8 cellular contexts compared by ENCODE assay signal in genomic region chr7:5634107-5634950, GRCh38. TPM values are rescaled to one million over a fixed set of nuclear protein-coding genes. Genes with fewer than 3 reads are reported as not detected.
DNase-seq lines count a peak whose midpoint lies in the region; ATAC-seq and TF ChIP-seq lines count a peak whose summit lies in the region.

No MANE protein-coding gene starts in this region.

- no peaks in the 10 kb centered on the region for H3K79me2 ChIP-seq in PC-3 (ENCODE audit: low read length)

- H3K27ac Mint-ChIP-seq in mesothelial cell of epicardium: peak overlapping the region; percentile 97

- H3K36me3 ChIP-seq in uterus (no peaks in the 10 kb centered on the region), PC-3 (ENCODE audit: low read depth, low read length) (peaks cover 12% of the 10 kb centered on the region; the same call in 1 of the 2 replicates)

- CTCF ChIA-PET in HEK293T (lab: Yijun Ruan, JAX): no interaction called here
- CTCF ChIA-PET in PC-3 (lab: Charles Lee): no interaction called here

- no TSS peak for BruUV-seq in PC-3 (replicated peaks; lab: Mats Ljungman, UMichigan)

- H3F3A ChIP-seq in PC-3 (ENCODE audit: low read length, unreplicated experiment): no peaks in the 10 kb centered on the region

- peak; percentile 84 for DNase-seq in Right ventricle myocardium inferior (ENCODE audit: missing footprints)
- DNase-seq in cardiac septum (ENCODE audit: low spot score): no peak
- peak; percentile 58 for DNase-seq in dermis blood vessel endothelial cell
- peak in 1 of 2 experiments; percentile 51 for DNase-seq in mesothelial cell of epicardium (ENCODE audit: low spot score in 2 of 2, unreplicated experiment in 2 of 2)
- DNase-seq in uterus: peak; percentile 76 to 78
- DNase-seq in HEK293T (ENCODE audit: extremely low spot score): no peak
- no peak for DNase-seq in PC-3

- TF ChIP-seq CTCF in mesothelial cell of epicardium (IDR thresholded peaks at IDR 0.05; ENCODE audit: unreplicated experiment) (no peak), uterus (IDR thresholded peaks at IDR 0.05) (no peak), PC-3 (conservative IDR thresholded peaks at IDR 0.05; ENCODE audit: low read depth, low read length) (no peak)

- H2AFZ ChIP-seq in PC-3 (ENCODE audit: low read length): no peak overlapping the region

- peaks cover 57% of the 10 kb centered on the region for H3K4me1 Mint-ChIP-seq in mesothelial cell of epicardium

- intact Hi-C loops in Right ventricle myocardium inferior (cut with DNase I): loop anchor here (5.0 kb wide), 1 partner anchor 37 kb away; no protein-coding TSS in a partner anchor
- intact Hi-C loops in cardiac septum (cut with DNase I): no loop called here
- intact Hi-C loops in uterus (cut with DNase I; ENCODE audit: low total_unique reads): no loop called here
- intact Hi-C loops in PC-3 (cut with micrococcal nuclease): no loop called here

- no peaks in the 10 kb centered on the region for H4K20me1 ChIP-seq in PC-3 (ENCODE audit: low read length)

- no peaks in the 10 kb centered on the region for H3K9me2 ChIP-seq in PC-3 (replicated peaks; ENCODE audit: low read length)

- no peak overlapping the region for H3K9ac ChIP-seq in PC-3 (ENCODE audit: low read length)

- H3K9me3 ChIP-seq in uterus: no peaks in the 10 kb centered on the region
- no peaks in the 10 kb centered on the region for H3K9me3 ChIP-seq in PC-3 (ENCODE audit: low read length)

- H3K27me3 Mint-ChIP-seq in mesothelial cell of epicardium (ENCODE audit: low read depth): no peaks in the 10 kb centered on the region

- peak overlapping the region; percentile 71 to 75 for H3K27ac ChIP-seq in uterus
- no peak overlapping the region for H3K27ac ChIP-seq in PC-3 (ENCODE audit: low read length)

- H3K4me3 ChIP-seq in uterus (no peak overlapping the region), PC-3 (ENCODE audit: low read length) (no peak overlapping the region)

- H3K4me2 ChIP-seq in PC-3 (ENCODE audit: low read length): no peak overlapping the region

- ATAC-seq in Right ventricle myocardium inferior (peak; percentile 88), HG03457 (IDR thresholded peaks at IDR 0.05; ENCODE audit: unreplicated experiment) (no peak), PC-3 (no peak)

- TF ChIP-seq POLR2A in uterus (IDR thresholded peaks at IDR 0.05): peak in 1 of 2 donors; percentile 23

- peaks cover 12% of the 10 kb centered on the region for H3K36me3 Mint-ChIP-seq in mesothelial cell of epicardium

- H3K4me1 ChIP-seq in uterus: peaks cover 24 to 25% of the 10 kb centered on the region in 2 donors
- H3K4me1 ChIP-seq in PC-3 (ENCODE audit: insufficient read depth, low read length): peaks cover 22% of the 10 kb centered on the region

- POLR2A ChIA-PET in HEK293T (lab: Yijun Ruan, JAX) (no interaction called here), PC-3 (lab: Charles Lee; ENCODE audit: unreplicated experiment) (no interaction called here)

- peak overlapping the region; percentile 4 for H3K4me3 Mint-ChIP-seq in mesothelial cell of epicardium

- no peaks in the 10 kb centered on the region for H3K9me3 Mint-ChIP-seq in mesothelial cell of epicardium

- H3K27me3 ChIP-seq in uterus: no peaks in the 10 kb centered on the region
- H3K27me3 ChIP-seq in PC-3 (ENCODE audit: low read length): no peaks in the 10 kb centered on the region

TF ChIP-seq in HEK293T, 16 proteins besides CTCF, POLR2A, EP300 and RAD21:
- TF ChIP-seq PKNOX1 (IDR thresholded peaks at IDR 0.05): no peak
- TF ChIP-seq ELF4 (IDR thresholded peaks at IDR 0.05): no peak

RNA-seq across cellular contexts. Expression of gene FSCN1, which starts 41.7 kb away (rescaled TPM):
- total RNA-seq in Right ventricle myocardium inferior (12.9 TPM), cardiac septum (32.2 TPM), dermis blood vessel endothelial cell (426 and 735 TPM in 2 replicates), mesothelial cell of epicardium (242 to 247 TPM (median 245 TPM) in 3 replicates), uterus (100 to 1,000 TPM in 1 of 4 donors, 10 to 100 TPM in 3; 27.1 to 175 (median 61.9) TPM), PC-3 (2014; rRNA removed) (318 and 403 TPM in 2 replicates)

Comparison
In these comparisons a context has a peak if more than half of its experiments do, and no peak if none do; other contexts are left out.
1. DNase-seq: peak in Right ventricle myocardium inferior (single experiment), dermis blood vessel endothelial cell (single experiment) and uterus (2 of 2); none in cardiac septum (single experiment), HEK293T (single experiment) and PC-3 (single experiment).